In genomic region chr4:52914051-52914605, GRCh38 we compare ENCODE assay signal across 17 cellular contexts. TPM values are rescaled to one million over a fixed set of nuclear protein-coding genes. Genes with fewer than 3 reads are reported as not detected.
A peak's percentile ranks its signal among the peaks of the same experiment; 100 is the strongest.
DNase-seq lines count a peak whose midpoint lies in the region; ATAC-seq, FAIRE-seq and TF ChIP-seq lines count a peak whose summit lies in the region.
"Had no signal": no experiment of that assay in that cellular context is flagged by ENCODE, and none has a peak within 500 bp of the region (broad histone marks: within the 10 kb centered on the region; RNA-seq: fewer than 3 reads in every experiment).

No MANE protein-coding gene starts in this region.

- DNase-seq in HT1080 (ENCODE audit: low read depth) = peak; percentile 38
- DNase-seq in cerebellum (ENCODE audit: low spot score) = peak; percentile 31
- DNase-seq in HepG2 (ENCODE audit: low spot score) = peak; percentile 27
- DNase-seq in type B pancreatic cell (ENCODE audit: extremely low spot score, unreplicated experiment) = no peak
- DNase-seq in activated naive CD8-positive, alpha-beta T cell treated with anti-CD3 and anti-CD28 coated beads for 36 hours = no peak
- no peak for DNase-seq in amygdala (lab: John Stamatoyannopoulos, UW)
- DNase-seq in activated CD4-positive, alpha-beta T cell treated with anti-CD3 and anti-CD28 coated beads, Interleukin-2, amount 50 U/mL, for 48 hours = no peak
- DNase-seq: islet precursor cell; MV-4-11; NCI-H526 treated with DMSO at 0.1 percent for 48 hours; SJCRH30; stimulated activated CD4-positive, alpha-beta T cell treated with anti-CD3 and anti-CD28 coated beads, Interleukin-4, amount 100 ng/mL, for 24 hours; WERI-Rb-1 had no signal

- no peaks in the 10 kb centered on the region for H3K9me3 Mint-ChIP-seq in type B pancreatic cell
- H3K9me3 Mint-ChIP-seq in activated naive CD8-positive, alpha-beta T cell treated with anti-CD3 and anti-CD28 coated beads for 36 hours = no peaks in the 10 kb centered on the region
- H3K9me3 Mint-ChIP-seq: stimulated activated naive CD8-positive, alpha-beta T cell treated with anti-CD3 and anti-CD28 coated beads, Interleukin-15, Interleukin-2, amounts not matched to agents 100 ng/mL and 50 ng/mL, for 24 hours had no signal

- H3K4me3 Mint-ChIP-seq in type B pancreatic cell = peak overlapping the region; percentile 41
- H3K4me3 Mint-ChIP-seq in activated naive CD8-positive, alpha-beta T cell treated with anti-CD3 and anti-CD28 coated beads for 36 hours = no peak overlapping the region
- H3K4me3 Mint-ChIP-seq: stimulated activated naive CD8-positive, alpha-beta T cell treated with anti-CD3 and anti-CD28 coated beads, Interleukin-15, Interleukin-2, amounts not matched to agents 100 ng/mL and 50 ng/mL, for 24 hours had no signal

- no peak overlapping the region for H3K4me3 ChIP-seq in HepG2 (replicated peaks in 1 of 3; ENCODE audit: insufficient read depth in 1 of 3, low read depth in 2 of 3, low read length in 3 of 3)
- H3K4me3 ChIP-seq: breast epithelium, esophagus muscularis mucosa, SJCRH30 had no signal

- no peaks in the 10 kb centered on the region for H3K27me3 ChIP-seq in HepG2 (ENCODE audit: control insufficient read depth in 1 of 2, insufficient read depth in 2 of 2, low read length in 2 of 2)
- H3K27me3 ChIP-seq: breast epithelium, esophagus muscularis mucosa, SJCRH30 had no signal

- CTCF ChIA-PET in HepG2 (lab: Yijun Ruan, JAX; ENCODE audit: low intra/inter-chr PET ratio, low total read pairs) = no interaction called here

- intact Hi-C loops in HepG2 (cut with micrococcal nuclease; ENCODE audit: unreplicated experiment) = no loop called here

- no peaks in the 10 kb centered on the region for H4K20me1 ChIP-seq in HepG2 (ENCODE audit: insufficient read depth, low read length)

- no peak overlapping the region for H2AFZ ChIP-seq in HepG2 (ENCODE audit: low read length)

- ATAC-seq in HepG2 = peak; percentile 55

- peak overlapping the region; percentile 40 for H3K27ac ChIP-seq in HepG2 (ENCODE audit: extremely low read length, insufficient read depth, low read length)
- H3K27ac ChIP-seq: breast epithelium, esophagus muscularis mucosa, SJCRH30, WERI-Rb-1 had no signal

- no peak for TF ChIP-seq POLR2A in HepG2 (IDR thresholded peaks at IDR 0.05; ENCODE audit: insufficient read depth in 1 of 2, low read depth in 2 of 2, low read length in 2 of 2)

- BruUV-seq in HepG2 (replicated peaks; lab: Mats Ljungman, UMichigan) = no TSS peak

- no peaks in the 10 kb centered on the region for H3K36me3 ChIP-seq in HepG2 (replicated peaks in 1 of 2; ENCODE audit: control insufficient read depth in 1 of 2, insufficient read depth in 2 of 2, low read length in 2 of 2)
- H3K36me3 ChIP-seq: breast epithelium, esophagus muscularis mucosa, SJCRH30, WERI-Rb-1 had no signal

- H3K4me1 Mint-ChIP-seq in type B pancreatic cell (ENCODE audit: unreplicated experiment) = peaks cover 17% of the 10 kb centered on the region
- H3K4me1 Mint-ChIP-seq in activated naive CD8-positive, alpha-beta T cell treated with anti-CD3 and anti-CD28 coated beads for 36 hours = peaks cover 3% of the 10 kb centered on the region

- no peaks in the 10 kb centered on the region for H3K79me2 ChIP-seq in HepG2 (ENCODE audit: insufficient read depth, low read length)

- 52% methylated on average over 1 of the region's 3 CpGs for WGBS in HepG2 (ENCODE audit: low lambda C conversion rate)

- peak overlapping the region; percentile 78 for H3K27ac Mint-ChIP-seq in type B pancreatic cell
- H3K27ac Mint-ChIP-seq in activated naive CD8-positive, alpha-beta T cell treated with anti-CD3 and anti-CD28 coated beads for 36 hours = no peak overlapping the region
- H3K27ac Mint-ChIP-seq: stimulated activated naive CD8-positive, alpha-beta T cell treated with anti-CD3 and anti-CD28 coated beads, Interleukin-15, Interleukin-2, amounts not matched to agents 100 ng/mL and 50 ng/mL, for 24 hours had no signal

- no peaks in the 10 kb centered on the region for H3K36me3 Mint-ChIP-seq in type B pancreatic cell
- H3K36me3 Mint-ChIP-seq in activated naive CD8-positive, alpha-beta T cell treated with anti-CD3 and anti-CD28 coated beads for 36 hours = peaks cover 6% of the 10 kb centered on the region

- in situ Hi-C loops in HepG2 (cut with HindIII; ENCODE audit: extremely low pct_ligation_motif_present, low pct_unique_long_range_greater_than_20kb) = no loop called here

- FAIRE-seq in HepG2 (lab: Jason Lieb, UNC) = no peak
- FAIRE-seq: D721Med had no signal

- H3K4me1 ChIP-seq in HepG2 (ENCODE audit: insufficient read depth, low read length) = peaks cover 33% of the 10 kb centered on the region
- H3K4me1 ChIP-seq: breast epithelium, SJCRH30 had no signal

- TF ChIP-seq RAD21 in HepG2 (CRISPR knock-in tag; IDR thresholded peaks at IDR 0.05) = no peak

- H3K27me3 Mint-ChIP-seq in type B pancreatic cell = no peaks in the 10 kb centered on the region
- H3K27me3 Mint-ChIP-seq in activated naive CD8-positive, alpha-beta T cell treated with anti-CD3 and anti-CD28 coated beads for 36 hours = no peaks in the 10 kb centered on the region
- H3K27me3 Mint-ChIP-seq: stimulated activated naive CD8-positive, alpha-beta T cell treated with anti-CD3 and anti-CD28 coated beads, Interleukin-15, Interleukin-2, amounts not matched to agents 100 ng/mL and 50 ng/mL, for 24 hours had no signal

- peak overlapping the region; percentile 28 for H3K4me2 ChIP-seq in HepG2 (ENCODE audit: low read depth, low read length)

- H3K9me3 ChIP-seq in HepG2 (ENCODE audit: low read length) = no peaks in the 10 kb centered on the region
- H3K9me3 ChIP-seq: breast epithelium, esophagus muscularis mucosa, SJCRH30 had no signal

- TF ChIP-seq CTCF in HepG2 (CRISPR knock-in tag; IDR thresholded peaks at IDR 0.05) = no peak
- TF ChIP-seq CTCF in type B pancreatic cell (conservative IDR thresholded peaks at IDR 0.05) = no peak

- POLR2A ChIA-PET in HepG2 (lab: Yijun Ruan, JAX) = no interaction called here

- no peak for TF ChIP-seq EP300 in HepG2 (IDR thresholded peaks at IDR 0.05; ENCODE audit: low read depth in 2 of 2, low read length in 2 of 2)
- no peak for TF ChIP-seq EP300 in HepG2 (CRISPR knock-in tag; IDR thresholded peaks at IDR 0.05; ENCODE audit: borderline replicate concordance)

- no peak overlapping the region for H3K9ac ChIP-seq in HepG2 (ENCODE audit: insufficient read depth, low read depth, low read length)

TF ChIP-seq in HepG2, 621 proteins besides CTCF, POLR2A, EP300 and RAD21 (continues in another document):
- peak; percentile 61 for TF ChIP-seq PPARG (CRISPR knock-in tag; conservative IDR thresholded peaks at IDR 0.05)

RNA-seq across cellular contexts. Expression of gene RASL11B, which starts 52.0 kb away (rescaled TPM):
- total RNA-seq in HT1080 (2014; rRNA removed; shearing (Covaris generic)) = not detected in 2 replicates
- 0.17 and 0.21 TPM in 2 replicates for polyA plus RNA-seq in HT1080 (2015; cell fraction: cytosol; rRNA removed)
- 0.07 TPM in 1 of 2 replicates, not detected in the other for polyA plus RNA-seq in HT1080 (2015; cell fraction: nucleus; rRNA removed)
- total RNA-seq in cerebellum (6.0 TPM), HepG2 (2016; rRNA removed; fragmentation: Illumina TruSeq; extraction: Trizol) (0.07 TPM in 1 of 2 replicates, not detected in the other), type B pancreatic cell (ENCODE audit: low replicate concordance) (2.7 and 15.7 TPM in 2 replicates)
- total RNA-seq in HepG2 (2016; cell fraction: cytosol; rRNA removed; fragmentation: Illumina TruSeq; extraction: Trizol; ENCODE audit: low read depth) = not detected in 2 replicates
- total RNA-seq in HepG2 (2016; cell fraction: insoluble cytoplasmic fraction; rRNA removed; fragmentation: Illumina TruSeq; extraction: Trizol) = not detected in 2 replicates
- not detected in 2 replicates for total RNA-seq in HepG2 (2016; cell fraction: membrane; rRNA removed; fragmentation: Illumina TruSeq; extraction: Trizol)
- not detected in 2 replicates for total RNA-seq in HepG2 (2016; cell fraction: nucleus; rRNA removed; fragmentation: Illumina TruSeq; extraction: Trizol)
- polyA plus RNA-seq in HepG2 (2011; rRNA removed) = 0.12 and 0.20 TPM in 2 replicates
- 0.03 and 0.08 TPM in 2 replicates for polyA plus RNA-seq in HepG2 (2011; cell fraction: cytosol; rRNA removed)
- 0.07 TPM in 1 of 2 replicates, not detected in the other for polyA plus RNA-seq in HepG2 (2011; cell fraction: nucleus; rRNA removed)
- polyA plus RNA-seq in HepG2 (2012) = not detected in 2 replicates
- not detected in 2 replicates for polyA plus RNA-seq in HepG2 (2016; cell fraction: cytosol; fragmentation: Illumina TruSeq; extraction: Trizol; ENCODE audit: low read depth)
- polyA plus RNA-seq in HepG2 (2016; cell fraction: insoluble cytoplasmic fraction; fragmentation: Illumina TruSeq; extraction: Trizol; ENCODE audit: low read depth) = 0.19 TPM in 1 of 2 replicates, not detected in the other
- not detected in 2 replicates for polyA plus RNA-seq in HepG2 (2016; cell fraction: membrane; fragmentation: Illumina TruSeq; extraction: Trizol; ENCODE audit: low read depth)
- polyA plus RNA-seq in HepG2 (2016; cell fraction: nucleus; fragmentation: Illumina TruSeq; extraction: Trizol; ENCODE audit: insufficient read depth, low read depth) = not detected in 2 replicates
- polyA minus RNA-seq in HepG2 (2011; rRNA and poly(A)+ RNA removed; ENCODE audit: low replicate concordance) = not detected in 2 replicates
- not detected in 2 replicates for polyA minus RNA-seq in HepG2 (2011; cell fraction: cytosol; rRNA and poly(A)+ RNA removed)
- polyA minus RNA-seq in HepG2 (2011; cell fraction: nucleus; rRNA and poly(A)+ RNA removed) = not detected in 2 replicates
- under 1 TPM; 0.14 to 0.32 TPM for total RNA-seq in activated naive CD8-positive, alpha-beta T cell treated with anti-CD3 and anti-CD28 coated beads for 36 hours

Comparison
In these comparisons a context has a peak if more than half of its experiments do, and no peak if none do; other contexts are left out.
1. DNase-seq: peak in HT1080 (single experiment), cerebellum (single experiment) and HepG2 (single experiment); none in type B pancreatic cell (single experiment), activated naive CD8-positive, alpha-beta T cell treated with anti-CD3 and anti-CD28 coated beads for 36 hours (single experiment), amygdala (0 of 56) and activated CD4-positive, alpha-beta T cell treated with anti-CD3 and anti-CD28 coated beads, Interleukin-2, amount 50 U/mL, for 48 hours (0 of 2).